8 cellular contexts compared by ENCODE assay signal in genomic region chr2:170770304-170771048, GRCh38. TPM values are rescaled to one million over a fixed set of nuclear protein-coding genes. Genes with fewer than 3 reads are reported as not detected.
DNase-seq lines count a peak whose midpoint lies in the region; ATAC-seq and TF ChIP-seq lines count a peak whose summit lies in the region.

Gene ERICH2, plus strand, starts transcription at chr2:170770378. Its CDS starts 304 bp downstream, at chr2:170770682.

- H3K4me2 ChIP-seq in PC-3 (ENCODE audit: low read length) = peak within 1 kb of the TSS; percentile 99

- peak within 1 kb of the TSS; percentile 82 for H3K4me3 Mint-ChIP-seq in CD8-positive, alpha-beta T cell
- H3K4me3 Mint-ChIP-seq in naive thymus-derived CD4-positive, alpha-beta T cell = peak within 1 kb of the TSS; percentile 77 to 91 (median 84)
- peak within 1 kb of the TSS; percentile 79 for H3K4me3 Mint-ChIP-seq in stimulated activated effector memory CD8-positive, alpha-beta T cell treated with anti-CD3 and anti-CD28 coated beads, Interleukin-12 subunit alpha, Interleukin-12 subunit beta, amount 100 ng/mL, for 72 hours

- POLR2A ChIA-PET in CD8-positive, alpha-beta T cell (lab: Charles Lee) = no interaction called here
- POLR2A ChIA-PET in PC-3 (lab: Charles Lee; ENCODE audit: unreplicated experiment) = interaction anchor here (0.7 to 1.0 kb wide), 2 partner anchors 11 to 31 kb away, joined by 5 to 11 read pairs; no protein-coding TSS in a partner anchor
- POLR2A ChIA-PET in naive thymus-derived CD4-positive, alpha-beta T cell (lab: Charles Lee) = no interaction called here

- H3K36me3 Mint-ChIP-seq in CD8-positive, alpha-beta T cell = no peaks in the 10 kb centered on the region
- H3K36me3 Mint-ChIP-seq in naive thymus-derived CD4-positive, alpha-beta T cell = no peaks in the 10 kb centered on the region
- H3K36me3 Mint-ChIP-seq in stimulated activated effector memory CD8-positive, alpha-beta T cell treated with anti-CD3 and anti-CD28 coated beads, Interleukin-12 subunit alpha, Interleukin-12 subunit beta, amount 100 ng/mL, for 72 hours = peaks cover 6% of the 10 kb centered on the region

- H4K20me1 ChIP-seq in PC-3 (ENCODE audit: low read length) = no peaks in the 10 kb centered on the region

- H3K4me3 ChIP-seq in CD8-positive, alpha-beta T cell (ENCODE audit: low read depth, low read length) = peak within 1 kb of the TSS; percentile 74
- H3K4me3 ChIP-seq in HUES48 (ENCODE audit: low read depth, low read length) (peak within 1 kb of the TSS; percentile 84), PC-3 (ENCODE audit: low read length) (peak within 1 kb of the TSS; percentile 99)
- peak within 1 kb of the TSS; percentile 74 for H3K4me3 ChIP-seq in naive thymus-derived CD4-positive, alpha-beta T cell (ENCODE audit: low read length)

- no peaks in the 10 kb centered on the region for H3F3A ChIP-seq in PC-3 (ENCODE audit: low read length, unreplicated experiment)

- peaks cover 12% of the 10 kb centered on the region for H3K4me1 Mint-ChIP-seq in CD8-positive, alpha-beta T cell (ENCODE audit: low read depth)
- H3K4me1 Mint-ChIP-seq in naive thymus-derived CD4-positive, alpha-beta T cell = peaks cover 6 to 34% (median 18%) of the 10 kb centered on the region in 7 donors
- peaks cover 6% of the 10 kb centered on the region for H3K4me1 Mint-ChIP-seq in stimulated activated effector memory CD8-positive, alpha-beta T cell treated with anti-CD3 and anti-CD28 coated beads, Interleukin-12 subunit alpha, Interleukin-12 subunit beta, amount 100 ng/mL, for 72 hours

- H3K27ac ChIP-seq in CD8-positive, alpha-beta T cell (ENCODE audit: low read depth, low read length) = no peak within 1 kb of the TSS
- H3K27ac ChIP-seq in HUES48 (ENCODE audit: low read depth, low read length) (peak within 1 kb of the TSS; percentile 97), PC-3 (ENCODE audit: low read length) (peak within 1 kb of the TSS; percentile 58)
- H3K27ac ChIP-seq in naive thymus-derived CD4-positive, alpha-beta T cell (ENCODE audit: low read depth, low read length) = peak within 1 kb of the TSS; percentile 51

- peaks cover 10% of the 10 kb centered on the region for H3K27me3 Mint-ChIP-seq in CD8-positive, alpha-beta T cell (ENCODE audit: low read depth)
- H3K27me3 Mint-ChIP-seq in naive thymus-derived CD4-positive, alpha-beta T cell = peaks cover 0 to 50% (median 8%) of the 10 kb centered on the region in 5 donors

- no peaks in the 10 kb centered on the region for H3K9me3 Mint-ChIP-seq in CD8-positive, alpha-beta T cell
- no peaks in the 10 kb centered on the region for H3K9me3 Mint-ChIP-seq in naive thymus-derived CD4-positive, alpha-beta T cell
- no peaks in the 10 kb centered on the region for H3K9me3 Mint-ChIP-seq in stimulated activated effector memory CD8-positive, alpha-beta T cell treated with anti-CD3 and anti-CD28 coated beads, Interleukin-12 subunit alpha, Interleukin-12 subunit beta, amount 100 ng/mL, for 72 hours

- CTCF ChIA-PET in CD8-positive, alpha-beta T cell (lab: Charles Lee) = interaction anchor here (0.8 kb wide), 1 partner anchor 42 kb away, joined by 3 read pairs; no protein-coding TSS in a partner anchor
- CTCF ChIA-PET in PC-3 (lab: Charles Lee) = interaction anchor here (0.5 to 1.4 kb wide), 4 partner anchors 22 to 102 kb away, joined by 3 to 4 read pairs (median 4); no protein-coding TSS in a partner anchor
- CTCF ChIA-PET in naive thymus-derived CD4-positive, alpha-beta T cell (lab: Charles Lee) = no interaction called here

- H3K4me1 ChIP-seq in CD8-positive, alpha-beta T cell (ENCODE audit: insufficient read depth, low read length) = peaks cover 12% of the 10 kb centered on the region
- H3K4me1 ChIP-seq in HUES48 (ENCODE audit: control insufficient read depth, insufficient read depth, low read length) (peaks cover 15% of the 10 kb centered on the region), PC-3 (ENCODE audit: insufficient read depth, low read length) (peaks cover 7% of the 10 kb centered on the region; the same call in 1 of the 2 replicates)
- H3K4me1 ChIP-seq in naive thymus-derived CD4-positive, alpha-beta T cell (ENCODE audit: control insufficient read depth in 2 of 2, insufficient read depth in 2 of 2, low read length in 2 of 2) = peaks cover 4 to 8% of the 10 kb centered on the region in 2 donors

- peak within 1 kb of the TSS; percentile 100 for H2AFZ ChIP-seq in PC-3 (ENCODE audit: low read length)

- no peak within 1 kb of the TSS for H3K27ac Mint-ChIP-seq in CD8-positive, alpha-beta T cell
- H3K27ac Mint-ChIP-seq in naive thymus-derived CD4-positive, alpha-beta T cell = peak within 1 kb of the TSS in 7 of 9 donors; percentile 27 to 80 (median 41)
- H3K27ac Mint-ChIP-seq in stimulated activated effector memory CD8-positive, alpha-beta T cell treated with anti-CD3 and anti-CD28 coated beads, Interleukin-12 subunit alpha, Interleukin-12 subunit beta, amount 100 ng/mL, for 72 hours = peak within 1 kb of the TSS; percentile 74

- H3K27me3 ChIP-seq in CD8-positive, alpha-beta T cell (ENCODE audit: insufficient read depth, low read length) = no peaks in the 10 kb centered on the region
- H3K27me3 ChIP-seq in HUES48 (ENCODE audit: control insufficient read depth, insufficient read depth, low read length) (peaks cover 7% of the 10 kb centered on the region; the same call in 1 of the 2 replicates), PC-3 (ENCODE audit: low read length) (no peaks in the 10 kb centered on the region)
- H3K27me3 ChIP-seq in naive thymus-derived CD4-positive, alpha-beta T cell (ENCODE audit: control insufficient read depth in 2 of 2, insufficient read depth in 2 of 2, low read length in 2 of 2) = no peaks in the 10 kb centered on the region

- TSS peak; percentile 96 for BruUV-seq in PC-3 (replicated peaks; lab: Mats Ljungman, UMichigan)

- DNase-seq in CD8-positive, alpha-beta T cell = peak; percentile 29 to 74 (median 50)
- DNase-seq in PC-3 = peak; percentile 88
- peak; percentile 74 to 80 for DNase-seq in activated T-cell treated with anti-CD3 and anti-CD28 coated beads, Interleukin-2, amount 50 U/mL, for 48 hours
- peak; percentile 63 for DNase-seq in fibroblast of gingiva (ENCODE audit: low read depth)
- DNase-seq in naive thymus-derived CD4-positive, alpha-beta T cell = peak; percentile 31 to 77 (median 50)
- DNase-seq in stimulated activated effector memory CD8-positive, alpha-beta T cell treated with anti-CD3 and anti-CD28 coated beads, Interleukin-12 subunit alpha, Interleukin-12 subunit beta, amount 100 ng/mL, for 72 hours (ENCODE audit: low spot score in 2 of 2) = peak; percentile 61 to 85

- peak; percentile 84 for ATAC-seq in CD8-positive, alpha-beta T cell
- ATAC-seq in GM21381 (IDR thresholded peaks at IDR 0.05; ENCODE audit: unreplicated experiment) (peak; percentile 84), PC-3 (peak; percentile 91)
- ATAC-seq in naive thymus-derived CD4-positive, alpha-beta T cell = peak; percentile 91
- peak; percentile 93 for ATAC-seq in stimulated activated effector memory CD8-positive, alpha-beta T cell treated with anti-CD3 and anti-CD28 coated beads, Interleukin-12 subunit alpha, Interleukin-12 subunit beta, amount 100 ng/mL, for 72 hours

- no peaks in the 10 kb centered on the region for H3K79me2 ChIP-seq in PC-3 (ENCODE audit: low read length)

- H3K9me2 ChIP-seq in PC-3 (replicated peaks; ENCODE audit: low read length) = no peaks in the 10 kb centered on the region

- no peaks in the 10 kb centered on the region for H3K9me3 ChIP-seq in CD8-positive, alpha-beta T cell (ENCODE audit: low read length)
- H3K9me3 ChIP-seq in HUES48 (ENCODE audit: control insufficient read depth, insufficient read depth, low read length) (no peaks in the 10 kb centered on the region), PC-3 (ENCODE audit: low read length) (no peaks in the 10 kb centered on the region)
- no peaks in the 10 kb centered on the region for H3K9me3 ChIP-seq in naive thymus-derived CD4-positive, alpha-beta T cell (ENCODE audit: control insufficient read depth in 2 of 3, low read length in 3 of 3)

- intact Hi-C loops in CD8-positive, alpha-beta T cell (cut with DNase I, micrococcal nuclease) = loop anchor here in 1 of 2 experiments (1.0 to 5.0 kb wide), 4 partner anchors 42 to 118 kb away; partner anchors contain the start of genes GAD1 and SP5
- intact Hi-C loops in PC-3 (cut with micrococcal nuclease) = loop anchor here (2.0 kb wide), 1 partner anchor 32 kb away; no protein-coding TSS in a partner anchor
- intact Hi-C loops in naive thymus-derived CD4-positive, alpha-beta T cell (cut with micrococcal nuclease) = loop anchor here (1.0 to 5.0 kb wide), 7 partner anchors 44 to 662 kb away; partner anchors contain the start of genes GORASP2 (in 2 of the 2), SP5 (in 2 of the 2), DCAF17 (in 1 of the 2) and GAD1 (in 1 of the 2)

- H3K36me3 ChIP-seq in CD8-positive, alpha-beta T cell (ENCODE audit: insufficient read depth, low read length) = no peaks in the 10 kb centered on the region
- H3K36me3 ChIP-seq in HUES48 (ENCODE audit: control insufficient read depth, insufficient read depth, low read length) (no peaks in the 10 kb centered on the region), PC-3 (ENCODE audit: low read depth, low read length) (no peaks in the 10 kb centered on the region)
- no peaks in the 10 kb centered on the region for H3K36me3 ChIP-seq in naive thymus-derived CD4-positive, alpha-beta T cell (ENCODE audit: control insufficient read depth in 2 of 3, insufficient read depth in 3 of 3, low read length in 3 of 3)

- TF ChIP-seq CTCF in CD8-positive, alpha-beta T cell (IDR thresholded peaks at IDR 0.05) = no peak
- TF ChIP-seq CTCF in PC-3 (conservative IDR thresholded peaks at IDR 0.05; ENCODE audit: low read depth, low read length) = peak; percentile 27; the same call in 1 of the 2 replicates

- peak within 1 kb of the TSS; percentile 86 for H3K9ac ChIP-seq in HUES48 (ENCODE audit: low read depth, low read length)
- peak within 1 kb of the TSS; percentile 82 for H3K9ac ChIP-seq in PC-3 (ENCODE audit: low read length)

RNA-seq across cellular contexts. Expression of gene ERICH2, which starts in this region (rescaled TPM):
- total RNA-seq in CD8-positive, alpha-beta T cell = not detected
- total RNA-seq in PC-3 (2014; rRNA removed) = 1.4 and 1.9 TPM in 2 replicates
- not detected for total RNA-seq in naive thymus-derived CD4-positive, alpha-beta T cell
- not detected for polyA plus RNA-seq in naive thymus-derived CD4-positive, alpha-beta T cell

Comparison
In these comparisons a context has a peak if more than half of its experiments do, and no peak if none do; other contexts are left out.
1. Peak in DNase-seq, ATAC-seq and H3K4me3 ChIP-seq in CD8-positive, alpha-beta T cell; RNA of the gene not detected or under 1 TPM.
2. Peak in DNase-seq, ATAC-seq, H3K4me3 ChIP-seq and H3K27ac ChIP-seq in naive thymus-derived CD4-positive, alpha-beta T cell; RNA of the gene not detected or under 1 TPM.